ENCODE assay signal across 10 cellular contexts in the genomic region with DNA sequence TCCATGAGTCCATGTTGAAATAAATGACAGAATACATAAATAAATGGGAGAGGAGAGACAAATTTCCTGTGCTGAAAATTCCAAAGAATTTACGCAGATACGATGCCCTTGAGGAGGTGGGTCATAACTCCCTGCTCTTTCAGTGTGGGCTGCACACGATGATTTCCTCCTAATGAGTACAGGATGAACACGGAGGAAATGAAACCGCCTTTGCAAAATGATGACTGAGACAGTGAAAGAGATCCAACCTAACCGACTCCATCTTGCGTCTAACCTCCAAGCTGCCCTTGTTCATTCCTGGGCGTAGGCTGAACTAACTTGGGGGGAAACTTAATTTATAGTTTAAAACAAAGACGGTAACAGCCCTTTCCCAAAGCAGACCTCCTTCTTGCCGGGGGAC. TPM values are rescaled to one million over a fixed set of nuclear protein-coding genes. Genes with fewer than 3 reads are reported as not detected.
"Had no signal": no experiment of that assay in that cellular context is flagged by ENCODE, and none has a peak within 500 bp of the region (broad histone marks: within the 10 kb centered on the region; RNA-seq: fewer than 3 reads in every experiment).

No MANE protein-coding gene starts in this region.

RNA-seq across cellular contexts. Expression of gene TM4SF19, which starts 35.6 kb away (rescaled TPM):
- total RNA-seq: activated CD8-positive, alpha-beta T cell treated with anti-CD3 and anti-CD28 coated beads for 36 hours; activated naive CD4-positive, alpha-beta T cell treated with anti-CD3 and anti-CD28 coated beads for 36 hours; activated naive CD8-positive, alpha-beta T cell treated with anti-CD3 and anti-CD28 coated beads for 36 hours; activated T-cell treated with anti-CD3 and anti-CD28 coated beads, Interleukin-2, amount 50 U/mL, for 4 hours; activated T-helper 2 cell treated with anti-CD3 and anti-CD28 coated beads, Interferon-gamma antibody, Interleukin-2, Interleukin-4, amounts not matched to agents 10 μg/mL and 5 μg/mL and 100 μg/mL, durations not matched to agents 14 hours and 24 hours and 36 hours; body of pancreas; dermis blood vessel endothelial cell; esophagus muscularis mucosa; T-helper 2 cell treated with Interferon-gamma antibody and Interleukin-4, amounts not matched to agents 100 ng/mL and 5 ng/mL, for 36 hours; WTC11 had no signal
